In genomic region chr2:154706660-154707059, GRCh38 we compare ENCODE assay signal across 2 cellular contexts.
TF ChIP-seq lines count a peak whose summit lies in the region.

No MANE protein-coding gene starts in this region.

TF ChIP-seq in liver, 16 proteins besides CTCF, POLR2A, EP300 and RAD21:
- TF ChIP-seq HNF4G (IDR thresholded peaks at IDR 0.05) (no peak), EGR1 (IDR thresholded peaks at IDR 0.05; ENCODE audit: low read depth in 2 of 2) (no peak), HNF4A (conservative IDR thresholded peaks at IDR 0.05) (peak; percentile 18 to 29), MAX (IDR thresholded peaks at IDR 0.05) (no peak), REST (IDR thresholded peaks at IDR 0.05) (no peak), TAF1 (conservative IDR thresholded peaks at IDR 0.05) (no peak), JUND (IDR thresholded peaks at IDR 0.05) (no peak), YY1 (IDR thresholded peaks at IDR 0.05) (no peak)

TF ChIP-seq in HepG2, 621 proteins besides CTCF, POLR2A, EP300 and RAD21:
- TF ChIP-seq CENPX (CRISPR knock-in tag; IDR thresholded peaks at IDR 0.05) (no peak), ZNF367 (CRISPR knock-in tag; IDR thresholded peaks at IDR 0.05; ENCODE audit: borderline replicate concordance) (no peak), ZBTB38 (CRISPR knock-in tag; IDR thresholded peaks at IDR 0.05) (no peak), DNMT3B (CRISPR knock-in tag; conservative IDR thresholded peaks at IDR 0.05) (no peak), POLR2AphosphoS5 (IDR thresholded peaks at IDR 0.05; ENCODE audit: low read depth, low read length) (no peak), HDAC1 (CRISPR knock-in tag; IDR thresholded peaks at IDR 0.05) (no peak), FOXA3 (CRISPR knock-in tag; IDR thresholded peaks at IDR 0.05) (no peak), TEF (CRISPR knock-in tag; IDR thresholded peaks at IDR 0.05) (no peak), ZNF724P (CRISPR knock-in tag; IDR thresholded peaks at IDR 0.05; ENCODE audit: borderline replicate concordance) (no peak), KDM5A (IDR thresholded peaks at IDR 0.05; ENCODE audit: borderline replicate concordance, low read length) (no peak), CCDC6 (CRISPR knock-in tag; IDR thresholded peaks at IDR 0.05) (no peak), ZNF292 (CRISPR knock-in tag; IDR thresholded peaks at IDR 0.05; ENCODE audit: borderline replicate concordance, low read depth) (no peak), ZNF850 (CRISPR knock-in tag; conservative IDR thresholded peaks at IDR 0.05) (no peak), FOXO1 (CRISPR knock-in tag; IDR thresholded peaks at IDR 0.05) (no peak)
